ENCODE assay signal across 1 cellular context in genomic region chr2:23525137-23525765, GRCh38.
TF ChIP-seq lines count a peak whose summit lies in the region.

No MANE protein-coding gene starts in this region.

TF ChIP-seq in IMR-90, 13 proteins besides CTCF, POLR2A, EP300 and RAD21 (continued from another document):
- TF ChIP-seq ELK1 (IDR thresholded peaks at IDR 0.05; ENCODE audit: borderline replicate concordance, low read depth, low read length) (no peak), BHLHE40 (IDR thresholded peaks at IDR 0.05; ENCODE audit: low read depth, low read length) (no peak), RCOR1 (IDR thresholded peaks at IDR 0.05; ENCODE audit: insufficient replicate concordance, low read length) (no peak), MXI1 (IDR thresholded peaks at IDR 0.05; ENCODE audit: borderline replicate concordance, low read depth, low read length) (no peak), MAZ (IDR thresholded peaks at IDR 0.05; ENCODE audit: borderline replicate concordance, low read depth, low read length) (no peak), CHD1 (IDR thresholded peaks at IDR 0.05; ENCODE audit: low read depth, low read length) (no peak), FOS (IDR thresholded peaks at IDR 0.05; ENCODE audit: low read depth, low read length) (no peak), RFX5 (IDR thresholded peaks at IDR 0.05; ENCODE audit: low read depth, low read length) (no peak), CEBPB (IDR thresholded peaks at IDR 0.05; ENCODE audit: low read depth, low read length) (no peak), MAFK (IDR thresholded peaks at IDR 0.05; ENCODE audit: low read depth, low read length) (no peak), NFE2L2 (IDR thresholded peaks at IDR 0.05; ENCODE audit: low read depth, low read length) (no peak)
- TF ChIP-seq, protein P1, sequence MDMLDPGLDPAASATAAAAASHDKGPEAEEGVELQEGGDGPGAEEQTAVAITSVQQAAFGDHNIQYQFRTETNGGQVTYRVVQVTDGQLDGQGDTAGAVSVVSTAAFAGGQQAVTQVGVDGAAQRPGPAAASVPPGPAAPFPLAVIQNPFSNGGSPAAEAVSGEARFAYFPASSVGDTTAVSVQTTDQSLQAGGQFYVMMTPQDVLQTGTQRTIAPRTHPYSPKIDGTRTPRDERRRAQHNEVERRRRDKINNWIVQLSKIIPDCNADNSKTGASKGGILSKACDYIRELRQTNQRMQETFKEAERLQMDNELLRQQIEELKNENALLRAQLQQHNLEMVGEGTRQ (IDR thresholded peaks at IDR 0.05; ENCODE audit: low read depth, low read length), result no peak
